ENCODE assay signal across 11 cellular contexts in genomic region chr1:64172458-64172983, GRCh38. TPM values are rescaled to one million over a fixed set of nuclear protein-coding genes. Genes with fewer than 3 reads are reported as not detected.
A peak's percentile ranks its signal among the peaks of the same experiment; 100 is the strongest.
DNase-seq lines count a peak whose midpoint lies in the region; ATAC-seq and TF ChIP-seq lines count a peak whose summit lies in the region.
"Had no signal": no experiment of that assay in that cellular context is flagged by ENCODE, and none has a peak within 500 bp of the region (broad histone marks: within the 10 kb centered on the region; RNA-seq: fewer than 3 reads in every experiment).

No MANE protein-coding gene starts in this region.

- DNase-seq in RWPE2 (ENCODE audit: low spot score) (no peak), NOMO-1 treated with DMSO at 0.1 percent for 48 hours (lab: John Stamatoyannopoulos, UW; ENCODE audit: unreplicated experiment) (no peak), HuH-7.5 (ENCODE audit: low spot score) (no peak), AML-193 (lab: John Stamatoyannopoulos, UW) (no peak)
- DNase-seq: MG63, ovary, stomach had no signal

- ATAC-seq in GM19372 (IDR thresholded peaks at IDR 0.05; ENCODE audit: low read depth, unreplicated experiment) (peak; percentile 50), HG03565 (IDR thresholded peaks at IDR 0.05; ENCODE audit: unreplicated experiment) (peak; percentile 39), RWPE2 (ENCODE audit: low read depth) (peak; percentile 44; the same call in 2 of the 3 replicates), HG03135 (IDR thresholded peaks at IDR 0.05; ENCODE audit: unreplicated experiment) (no peak)

- H3K36me3 ChIP-seq in RWPE2 (ENCODE audit: low read depth) = no peaks in the 10 kb centered on the region
- H3K36me3 ChIP-seq in mesodermal cell (ENCODE audit: control insufficient read depth, insufficient read depth, low read length) = peaks cover 37% of the 10 kb centered on the region
- H3K36me3 ChIP-seq: MG63, ovary had no signal

- no peaks in the 10 kb centered on the region for H3K27me3 ChIP-seq in RWPE2 (ENCODE audit: insufficient read depth, poor library complexity, severe bottlenecking)
- H3K27me3 ChIP-seq: MG63, ovary, stomach had no signal

- 40 to 90% methylated on average over 1 of the region's 3 CpGs for WGBS in mesodermal cell (ENCODE audit: insufficient coverage in 2 of 2), 2 experiments

- H3K9me3 ChIP-seq in RWPE2 (ENCODE audit: severe bottlenecking) (no peaks in the 10 kb centered on the region), mesodermal cell (ENCODE audit: control insufficient read depth, low read length) (peaks cover 20% of the 10 kb centered on the region)
- H3K9me3 ChIP-seq: ovary, stomach had no signal

- TF ChIP-seq CTCF in RWPE2 (IDR thresholded peaks at IDR 0.05; ENCODE audit: poor library complexity, severe bottlenecking) = no peak

- H3K4me3 ChIP-seq in RWPE2 (ENCODE audit: severe bottlenecking) = no peak overlapping the region
- H3K4me3 ChIP-seq in mesodermal cell (ENCODE audit: extremely low read depth, insufficient read depth, low read length, poor library complexity, severe bottlenecking) = no peak overlapping the region
- H3K4me3 ChIP-seq: MG63, ovary, stomach had no signal

- H3K27ac ChIP-seq in RWPE2 (ENCODE audit: poor library complexity, severe bottlenecking) (peak overlapping the region; percentile 22), mesodermal cell (ENCODE audit: low read depth, low read length, severe bottlenecking) (peak overlapping the region; percentile 88)

- H3K4me1 ChIP-seq in RWPE2 (ENCODE audit: insufficient read depth, poor library complexity, severe bottlenecking) = peaks cover 17% of the 10 kb centered on the region
- H3K4me1 ChIP-seq in mesodermal cell (ENCODE audit: control insufficient read depth, insufficient read depth, low read length, poor library complexity, severe bottlenecking) = peaks cover 32% of the 10 kb centered on the region

RNA-seq across cellular contexts. Expression of gene UBE2U, which starts 30.9 kb away (rescaled TPM):
- polyA plus RNA-seq in mesodermal cell (2013, experiment 1 of 2) = not detected
- not detected for polyA plus RNA-seq in mesodermal cell (2013, experiment 2 of 2)
- polyA plus RNA-seq: ovary had no signal
